ENCODE assay signal across 1 cellular context in the genomic region with DNA sequence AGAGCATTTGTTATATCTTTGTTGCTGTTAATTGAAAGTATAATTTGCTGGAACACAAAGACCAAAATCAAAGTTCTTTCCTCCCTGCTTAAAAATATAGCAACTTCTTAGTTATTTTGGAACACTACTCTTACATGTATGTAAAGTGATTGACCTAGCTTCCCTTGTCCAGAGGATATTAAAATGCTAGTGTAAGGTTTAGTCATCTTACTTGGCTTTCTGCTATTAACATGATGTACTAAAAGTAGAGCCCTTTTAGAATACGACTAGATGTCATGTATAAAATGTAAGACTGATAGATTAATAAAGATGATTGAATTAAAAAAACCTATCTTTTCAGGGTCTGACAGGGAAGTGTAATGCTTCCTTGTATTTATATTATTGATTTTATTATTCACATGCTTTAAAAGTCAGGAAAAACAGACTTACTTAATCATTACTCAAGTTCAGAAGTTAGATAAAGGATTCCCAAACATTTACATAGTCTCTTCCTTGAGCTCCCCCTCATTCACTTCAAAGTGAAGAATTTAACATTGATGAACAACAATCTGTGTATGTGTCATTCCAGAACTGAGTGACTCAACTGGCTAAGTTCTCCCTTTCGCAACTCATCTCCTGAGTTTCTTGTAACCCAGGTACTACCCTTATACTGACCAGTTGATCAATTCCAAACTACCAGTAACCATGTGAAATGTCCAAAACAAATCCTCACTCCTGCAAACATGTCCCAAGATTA.
TF ChIP-seq lines count a peak whose summit lies in the region.

No MANE protein-coding gene starts in this region.

TF ChIP-seq in HepG2, 621 proteins besides CTCF, POLR2A, EP300 and RAD21:
- TF ChIP-seq FOSL2 (CRISPR knock-in tag; IDR thresholded peaks at IDR 0.05) (peak; percentile 74), NCOA2 (CRISPR knock-in tag; IDR thresholded peaks at IDR 0.05) (peak; percentile 11; the same call in 1 of the 2 replicates), TCF7 (IDR thresholded peaks at IDR 0.05; ENCODE audit: low read depth) (peak; percentile 54; the same call in 1 of the 2 replicates), ZNF549 (CRISPR knock-in tag; IDR thresholded peaks at IDR 0.05) (no peak), ZNF709 (CRISPR knock-in tag; IDR thresholded peaks at IDR 0.05) (no peak), ZKSCAN5 (CRISPR knock-in tag; IDR thresholded peaks at IDR 0.05) (no peak), U2AF2 (IDR thresholded peaks at IDR 0.05; ENCODE audit: low read depth, low read length) (no peak), GATAD2A (CRISPR knock-in tag; IDR thresholded peaks at IDR 0.05) (0 out of 2 replicates have a peak, but pooled peaks have one; percentile 12), CEBPB (IDR thresholded peaks at IDR 0.05; ENCODE audit: borderline replicate concordance, low read depth, low read length) (peak; percentile 84), MIXL1 (CRISPR knock-in tag; IDR thresholded peaks at IDR 0.05) (no peak), DNMT1 (CRISPR knock-in tag; IDR thresholded peaks at IDR 0.05) (no peak), CEBPG (CRISPR knock-in tag; IDR thresholded peaks at IDR 0.05) (peak; percentile 14; the same call in 1 of the 2 replicates), ZMAT3 (CRISPR knock-in tag; conservative IDR thresholded peaks at IDR 0.05) (no peak), FOXP1 (IDR thresholded peaks at IDR 0.05) (no peak), FOXP1 (CRISPR knock-in tag; IDR thresholded peaks at IDR 0.05) (peak; percentile 29; the same call in 1 of the 2 replicates), NCOA5 (CRISPR knock-in tag; IDR thresholded peaks at IDR 0.05) (no peak), ZNF12 (CRISPR knock-in tag; IDR thresholded peaks at IDR 0.05) (peak; percentile 95)
- TF ChIP-seq, protein P1, sequence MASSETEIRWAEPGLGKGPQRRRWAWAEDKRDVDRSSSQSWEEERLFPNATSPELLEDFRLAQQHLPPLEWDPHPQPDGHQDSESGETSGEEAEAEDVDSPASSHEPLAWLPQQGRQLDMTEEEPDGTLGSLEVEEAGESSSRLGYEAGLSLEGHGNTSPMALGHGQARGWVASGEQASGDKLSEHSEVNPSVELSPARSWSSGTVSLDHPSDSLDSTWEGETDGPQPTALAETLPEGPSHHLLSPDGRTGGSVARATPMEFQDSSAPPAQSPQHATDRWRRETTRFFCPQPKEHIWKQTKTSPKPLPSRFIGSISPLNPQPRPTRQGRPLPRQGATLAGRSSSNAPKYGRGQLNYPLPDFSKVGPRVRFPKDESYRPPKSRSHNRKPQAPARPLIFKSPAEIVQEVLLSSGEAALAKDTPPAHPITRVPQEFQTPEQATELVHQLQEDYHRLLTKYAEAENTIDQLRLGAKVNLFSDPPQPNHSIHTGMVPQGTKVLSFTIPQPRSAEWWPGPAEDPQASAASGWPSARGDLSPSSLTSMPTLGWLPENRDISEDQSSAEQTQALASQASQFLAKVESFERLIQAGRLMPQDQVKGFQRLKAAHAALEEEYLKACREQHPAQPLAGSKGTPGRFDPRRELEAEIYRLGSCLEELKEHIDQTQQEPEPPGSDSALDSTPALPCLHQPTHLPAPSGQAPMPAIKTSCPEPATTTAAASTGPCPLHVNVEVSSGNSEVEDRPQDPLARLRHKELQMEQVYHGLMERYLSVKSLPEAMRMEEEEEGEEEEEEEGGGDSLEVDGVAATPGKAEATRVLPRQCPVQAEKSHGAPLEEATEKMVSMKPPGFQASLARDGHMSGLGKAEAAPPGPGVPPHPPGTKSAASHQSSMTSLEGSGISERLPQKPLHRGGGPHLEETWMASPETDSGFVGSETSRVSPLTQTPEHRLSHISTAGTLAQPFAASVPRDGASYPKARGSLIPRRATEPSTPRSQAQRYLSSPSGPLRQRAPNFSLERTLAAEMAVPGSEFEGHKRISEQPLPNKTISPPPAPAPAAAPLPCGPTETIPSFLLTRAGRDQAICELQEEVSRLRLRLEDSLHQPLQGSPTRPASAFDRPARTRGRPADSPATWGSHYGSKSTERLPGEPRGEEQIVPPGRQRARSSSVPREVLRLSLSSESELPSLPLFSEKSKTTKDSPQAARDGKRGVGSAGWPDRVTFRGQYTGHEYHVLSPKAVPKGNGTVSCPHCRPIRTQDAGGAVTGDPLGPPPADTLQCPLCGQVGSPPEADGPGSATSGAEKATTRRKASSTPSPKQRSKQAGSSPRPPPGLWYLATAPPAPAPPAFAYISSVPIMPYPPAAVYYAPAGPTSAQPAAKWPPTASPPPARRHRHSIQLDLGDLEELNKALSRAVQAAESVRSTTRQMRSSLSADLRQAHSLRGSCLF (CRISPR knock-in tag; IDR thresholded peaks at IDR 0.05; ENCODE audit: borderline replicate concordance), result no peak
- TF ChIP-seq, protein P2, sequence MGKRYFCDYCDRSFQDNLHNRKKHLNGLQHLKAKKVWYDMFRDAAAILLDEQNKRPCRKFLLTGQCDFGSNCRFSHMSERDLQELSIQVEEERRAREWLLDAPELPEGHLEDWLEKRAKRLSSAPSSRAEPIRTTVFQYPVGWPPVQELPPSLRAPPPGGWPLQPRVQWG (CRISPR knock-in tag; IDR thresholded peaks at IDR 0.05; ENCODE audit: borderline replicate concordance, low read depth), result no peak
- TF ChIP-seq, protein P3, sequence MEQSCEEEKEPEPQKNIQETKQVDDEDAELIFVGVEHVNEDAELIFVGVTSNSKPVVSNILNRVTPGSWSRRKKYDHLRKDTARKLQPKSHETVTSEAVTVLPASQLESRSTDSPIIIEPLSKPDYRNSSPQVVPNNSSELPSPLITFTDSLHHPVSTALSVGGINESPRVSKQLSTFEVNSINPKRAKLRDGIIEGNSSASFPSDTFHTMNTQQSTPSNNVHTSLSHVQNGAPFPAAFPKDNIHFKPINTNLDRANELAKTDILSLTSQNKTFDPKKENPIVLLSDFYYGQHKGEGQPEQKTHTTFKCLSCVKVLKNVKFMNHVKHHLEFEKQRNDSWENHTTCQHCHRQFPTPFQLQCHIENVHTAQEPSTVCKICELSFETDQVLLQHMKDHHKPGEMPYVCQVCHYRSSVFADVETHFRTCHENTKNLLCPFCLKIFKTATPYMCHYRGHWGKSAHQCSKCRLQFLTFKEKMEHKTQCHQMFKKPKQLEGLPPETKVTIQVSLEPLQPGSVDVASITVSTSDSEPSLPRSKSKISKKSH (CRISPR knock-in tag; IDR thresholded peaks at IDR 0.05; ENCODE audit: borderline replicate concordance), result no peak
- TF ChIP-seq, protein P4, sequence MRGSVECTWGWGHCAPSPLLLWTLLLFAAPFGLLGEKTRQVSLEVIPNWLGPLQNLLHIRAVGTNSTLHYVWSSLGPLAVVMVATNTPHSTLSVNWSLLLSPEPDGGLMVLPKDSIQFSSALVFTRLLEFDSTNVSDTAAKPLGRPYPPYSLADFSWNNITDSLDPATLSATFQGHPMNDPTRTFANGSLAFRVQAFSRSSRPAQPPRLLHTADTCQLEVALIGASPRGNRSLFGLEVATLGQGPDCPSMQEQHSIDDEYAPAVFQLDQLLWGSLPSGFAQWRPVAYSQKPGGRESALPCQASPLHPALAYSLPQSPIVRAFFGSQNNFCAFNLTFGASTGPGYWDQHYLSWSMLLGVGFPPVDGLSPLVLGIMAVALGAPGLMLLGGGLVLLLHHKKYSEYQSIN (CRISPR knock-in tag; IDR thresholded peaks at IDR 0.05; ENCODE audit: borderline replicate concordance), result no peak
